In genomic region chr13:95553614-95554385, GRCh38 we compare ENCODE assay signal across 10 cellular contexts. TPM values are rescaled to one million over a fixed set of nuclear protein-coding genes. Genes with fewer than 3 reads are reported as not detected.
DNase-seq lines count a peak whose midpoint lies in the region; ATAC-seq lines count a peak whose summit lies in the region.
"Had no signal": no experiment of that assay in that cellular context is flagged by ENCODE, and none has a peak within 500 bp of the region (broad histone marks: within the 10 kb centered on the region; RNA-seq: fewer than 3 reads in every experiment).

No MANE protein-coding gene starts in this region.

- H3K4me1 Mint-ChIP-seq in activated T-cell treated with anti-CD3 and anti-CD28 coated beads, Interleukin-2, amount 50 U/mL, for 24 hours (ENCODE audit: low read depth): peaks cover 11% of the 10 kb centered on the region
- peaks cover 11% of the 10 kb centered on the region for H3K4me1 Mint-ChIP-seq in activated T-cell treated with anti-CD3 and anti-CD28 coated beads, Interleukin-2, amount 50 U/mL, for 4 hours (ENCODE audit: low read depth)
- peaks cover 3% of the 10 kb centered on the region for H3K4me1 Mint-ChIP-seq in T-helper 17 cell
- H3K4me1 Mint-ChIP-seq in stimulated activated naive B cell treated with anti-CD40 and anti-IgM and Interleukin-4, amounts not matched to agents 10 μg/mL and 1 μg/mL and 100 μg/mL, for 72 hours: peaks cover 3 to 17% of the 10 kb centered on the region in 2 donors

- no peak overlapping the region for H3K27ac Mint-ChIP-seq in activated T-cell treated with anti-CD3 and anti-CD28 coated beads, Interleukin-2, amount 50 U/mL, for 24 hours
- H3K27ac Mint-ChIP-seq in T-helper 17 cell: no peak overlapping the region
- no peak overlapping the region for H3K27ac Mint-ChIP-seq in stimulated activated naive B cell treated with anti-CD40 and anti-IgM and Interleukin-4, amounts not matched to agents 10 μg/mL and 1 μg/mL and 100 μg/mL, for 72 hours

- peaks cover 78% of the 10 kb centered on the region for H3K27me3 Mint-ChIP-seq in activated T-cell treated with anti-CD3 and anti-CD28 coated beads, Interleukin-2, amount 50 U/mL, for 24 hours
- peaks cover 59% of the 10 kb centered on the region for H3K27me3 Mint-ChIP-seq in activated T-cell treated with anti-CD3 and anti-CD28 coated beads, Interleukin-2, amount 50 U/mL, for 4 hours (ENCODE audit: low read depth)
- peaks cover 69% of the 10 kb centered on the region for H3K27me3 Mint-ChIP-seq in T-helper 17 cell
- H3K27me3 Mint-ChIP-seq in stimulated activated naive B cell treated with anti-CD40 and anti-IgM and Interleukin-4, amounts not matched to agents 10 μg/mL and 1 μg/mL and 100 μg/mL, for 72 hours: peaks cover 45 to 69% of the 10 kb centered on the region in 2 donors

- no peaks in the 10 kb centered on the region for H3K9me3 Mint-ChIP-seq in activated T-cell treated with anti-CD3 and anti-CD28 coated beads, Interleukin-2, amount 50 U/mL, for 24 hours
- no peaks in the 10 kb centered on the region for H3K9me3 Mint-ChIP-seq in activated T-cell treated with anti-CD3 and anti-CD28 coated beads, Interleukin-2, amount 50 U/mL, for 4 hours
- H3K9me3 Mint-ChIP-seq in stimulated activated naive B cell treated with anti-CD40 and anti-IgM and Interleukin-4, amounts not matched to agents 10 μg/mL and 1 μg/mL and 100 μg/mL, for 72 hours: no peaks in the 10 kb centered on the region

- no peaks in the 10 kb centered on the region for H3K9me3 ChIP-seq in T-helper 17 cell (ENCODE audit: control insufficient read depth, low read length, poor library complexity, severe bottlenecking)
- H3K9me3 ChIP-seq: adrenal gland had no signal

- peak overlapping the region; percentile 24 for H3K4me3 Mint-ChIP-seq in activated T-cell treated with anti-CD3 and anti-CD28 coated beads, Interleukin-2, amount 50 U/mL, for 24 hours
- H3K4me3 Mint-ChIP-seq in activated T-cell treated with anti-CD3 and anti-CD28 coated beads, Interleukin-2, amount 50 U/mL, for 4 hours: no peak overlapping the region
- peak overlapping the region; percentile 67 for H3K4me3 Mint-ChIP-seq in T-helper 17 cell
- peak overlapping the region; percentile 53 to 65 for H3K4me3 Mint-ChIP-seq in stimulated activated naive B cell treated with anti-CD40 and anti-IgM and Interleukin-4, amounts not matched to agents 10 μg/mL and 1 μg/mL and 100 μg/mL, for 72 hours

- no peaks in the 10 kb centered on the region for H3K36me3 Mint-ChIP-seq in activated T-cell treated with anti-CD3 and anti-CD28 coated beads, Interleukin-2, amount 50 U/mL, for 24 hours (ENCODE audit: low read depth)
- no peaks in the 10 kb centered on the region for H3K36me3 Mint-ChIP-seq in activated T-cell treated with anti-CD3 and anti-CD28 coated beads, Interleukin-2, amount 50 U/mL, for 4 hours (ENCODE audit: insufficient read depth)
- H3K36me3 Mint-ChIP-seq in T-helper 17 cell (ENCODE audit: low read depth): peaks cover 2% of the 10 kb centered on the region
- no peaks in the 10 kb centered on the region for H3K36me3 Mint-ChIP-seq in stimulated activated naive B cell treated with anti-CD40 and anti-IgM and Interleukin-4, amounts not matched to agents 10 μg/mL and 1 μg/mL and 100 μg/mL, for 72 hours

- no peak for ATAC-seq in activated T-cell treated with anti-CD3 and anti-CD28 coated beads, Interleukin-2, amount 50 U/mL, for 4 hours
- no peak for ATAC-seq in T-helper 17 cell
- peak in 1 of 2 donors; percentile 23 for ATAC-seq in stimulated activated naive B cell treated with anti-CD40 and anti-IgM and Interleukin-4, amounts not matched to agents 10 μg/mL and 1 μg/mL and 100 μg/mL, for 72 hours (replicated peaks)

- peak overlapping the region; percentile 83 for H3K4me3 ChIP-seq in iPS-11a (ENCODE audit: low read depth, low read length)
- H3K4me3 ChIP-seq: adrenal gland had no signal

- no peak for DNase-seq in activated T-cell treated with anti-CD3 and anti-CD28 coated beads, Interleukin-2, amount 50 U/mL, for 24 hours
- DNase-seq in activated T-cell treated with anti-CD3 and anti-CD28 coated beads, Interleukin-2, amount 50 U/mL, for 4 hours: no peak
- DNase-seq in T-helper 17 cell (no peak), NCI-H1930 (lab: John Stamatoyannopoulos, UW) (no peak), NCI-H2081 treated with DMSO at 0.1 percent for 48 hours (lab: John Stamatoyannopoulos, UW) (no peak)
- no peak for DNase-seq in stimulated activated naive B cell treated with anti-CD40 and anti-IgM and Interleukin-4, amounts not matched to agents 10 μg/mL and 1 μg/mL and 100 μg/mL, for 72 hours
- DNase-seq in stimulated activated CD4-positive, alpha-beta T cell treated with anti-CD3 and anti-CD28 coated beads, Interleukin-2, amount 100 ng/mL, for 48 hours: no peak
- DNase-seq: adrenal gland, NCI-H1694 had no signal

RNA-seq across cellular contexts. Expression of gene CLDN10, which starts 1.3 kb away (rescaled TPM):
- not detected for total RNA-seq in activated T-cell treated with anti-CD3 and anti-CD28 coated beads, Interleukin-2, amount 50 U/mL, for 4 hours
- total RNA-seq in T-helper 17 cell: not detected
